Comparison of ENCODE assay signal across 11 cellular contexts in genomic region chr9:134306583-134307222, GRCh38.
"Had no signal": no experiment of that assay in that cellular context is flagged by ENCODE, and none has a peak within 500 bp of the region (broad histone marks: within the 10 kb centered on the region; RNA-seq: fewer than 3 reads in every experiment).

No MANE protein-coding gene starts in this region.

- H3K9me3 Mint-ChIP-seq: activated T-cell treated with anti-CD3 and anti-CD28 coated beads, Interleukin-2, amount 50 U/mL, for 4 hours had no signal

- H3K4me3 ChIP-seq: vagina had no signal

- H3K27me3 Mint-ChIP-seq: naive B cell had no signal

- DNase-seq: activated CD4-positive, alpha-beta T cell treated with anti-CD3 and anti-CD28 coated beads for 1 hour; activated CD4-positive, alpha-beta T cell treated with anti-CD3 and anti-CD28 coated beads, Interleukin-2, amount 50 U/mL, for 48 hours; activated gamma-delta T cell; activated T-cell treated with anti-CD3 and anti-CD28 coated beads, Interleukin-2, amount 50 U/mL, for 4 hours; brain microvascular endothelial cell; cerebellar nuclear complex; naive B cell; T-helper 9 cell had no signal

- H3K36me3 Mint-ChIP-seq: activated naive CD8-positive, alpha-beta T cell; naive B cell had no signal

- ATAC-seq: activated T-cell treated with anti-CD3 and anti-CD28 coated beads, Interleukin-2, amount 50 U/mL, for 4 hours had no signal

- H3K27ac Mint-ChIP-seq: activated naive CD8-positive, alpha-beta T cell; mesothelial cell of epicardium had no signal

- H3K4me1 ChIP-seq: vagina had no signal

- H3K4me3 Mint-ChIP-seq: activated naive CD8-positive, alpha-beta T cell; activated T-cell treated with anti-CD3 and anti-CD28 coated beads, Interleukin-2, amount 50 U/mL, for 4 hours; mesothelial cell of epicardium; naive B cell had no signal

- H3K9me3 ChIP-seq: vagina had no signal

- H3K27me3 ChIP-seq: brain microvascular endothelial cell, vagina had no signal

- H3K36me3 ChIP-seq: brain microvascular endothelial cell, vagina had no signal

- H3K27ac ChIP-seq: brain microvascular endothelial cell, vagina had no signal
